ENCODE assay signal across 8 cellular contexts in genomic region chr14:39266871-39267591, GRCh38. TPM values are rescaled to one million over a fixed set of nuclear protein-coding genes. Genes with fewer than 3 reads are reported as not detected.
DNase-seq lines count a peak whose midpoint lies in the region; TF ChIP-seq lines count a peak whose summit lies in the region.

No MANE protein-coding gene starts in this region.

- H3K27ac ChIP-seq in H9 (ENCODE audit: insufficient read length, low read depth, low read length) (peak overlapping the region; percentile 3), SK-N-MC (peak overlapping the region; percentile 89), thymus (ENCODE audit: low read depth) (peak overlapping the region; percentile 97)

- H3K9me3 Mint-ChIP-seq in H9 (peaks cover 15 to 19% of the 10 kb centered on the region in 2 experiments), glutamatergic neuron (ENCODE audit: unreplicated experiment) (peaks cover 14% of the 10 kb centered on the region), osteocyte (ENCODE audit: unreplicated experiment) (peaks cover 4% of the 10 kb centered on the region)
- H3K9me3 Mint-ChIP-seq in activated naive CD4-positive, alpha-beta T cell treated with anti-CD3 and anti-CD28 coated beads, Interleukin-2, amount 50 U/mL, for 24 hours = no peaks in the 10 kb centered on the region

- H2BK12ac ChIP-seq in H9 (ENCODE audit: insufficient read length, low read depth, low read length) = no peak overlapping the region

- H3K27me3 ChIP-seq in H9 (ENCODE audit: insufficient read depth, low read length) (no peaks in the 10 kb centered on the region), thymus (ENCODE audit: control insufficient read depth, insufficient read depth) (no peaks in the 10 kb centered on the region)

- TF ChIP-seq CTCF in H9 (conservative IDR thresholded peaks at IDR 0.05) (no peak), glutamatergic neuron (IDR thresholded peaks at IDR 0.05; ENCODE audit: partially characterized antibody, unreplicated experiment) (no peak), osteocyte (IDR thresholded peaks at IDR 0.05) (no peak)

- H4K8ac ChIP-seq in H9 (replicated peaks; ENCODE audit: insufficient read length, low read depth, low read length) = no peak overlapping the region

- no peak overlapping the region for H2BK5ac ChIP-seq in H9 (ENCODE audit: insufficient read length, low read length)

- H3K4me2 ChIP-seq in H9 (ENCODE audit: insufficient read depth, insufficient read length, low read length) = peak overlapping the region; percentile 65

- H2BK15ac ChIP-seq in H9 (ENCODE audit: low read depth, low read length) = no peak overlapping the region

- no peak overlapping the region for H2BK120ac ChIP-seq in H9 (ENCODE audit: low read depth, low read length, poor library complexity, severe bottlenecking)

- H3K36me3 ChIP-seq in SK-N-MC (ENCODE audit: insufficient read depth, low read length) (no peaks in the 10 kb centered on the region), thymus (ENCODE audit: control insufficient read depth, insufficient read depth) (no peaks in the 10 kb centered on the region)

- peaks cover 7% of the 10 kb centered on the region; the same call in 1 of the 2 replicates for H3K79me2 ChIP-seq in H9 (ENCODE audit: insufficient read depth, low read length)

- H4K5ac ChIP-seq in H9 (ENCODE audit: insufficient read length, low read depth, low read length) = no peak overlapping the region

- H4K91ac ChIP-seq in H9 (ENCODE audit: insufficient read length, low read depth, low read length) = no peak overlapping the region

- DNase-seq in GM04503 (ENCODE audit: low read depth) (peak; percentile 39), H9 (peak; percentile 81), M059J (ENCODE audit: low read depth) (peak; percentile 84), SK-N-MC (ENCODE audit: low read depth, low spot score) (no peak), glutamatergic neuron (peak; percentile 83), osteocyte (ENCODE audit: extremely low spot score, unreplicated experiment) (peak; percentile 93)

- H3K4me3 ChIP-seq in SK-N-MC (peak overlapping the region; percentile 97), thymus (ENCODE audit: low read length) (peak overlapping the region; percentile 93)

- H3K4ac ChIP-seq in H9 (ENCODE audit: low read depth, low read length) = no peak overlapping the region

- peak overlapping the region; percentile 56 for H3K9ac ChIP-seq in H9 (ENCODE audit: extremely low read depth, insufficient read length, low read length)
- peak overlapping the region; percentile 95 for H3K9ac ChIP-seq in SK-N-MC (ENCODE audit: insufficient read length)

- peak overlapping the region; percentile 86 for H3K14ac ChIP-seq in H9 (ENCODE audit: insufficient read depth, low read length)

- no peaks in the 10 kb centered on the region for H3K9me3 ChIP-seq in H9 (ENCODE audit: control insufficient read depth, low read depth, low read length)
- no peaks in the 10 kb centered on the region; the same call in 1 of the 2 replicates for H3K9me3 ChIP-seq in SK-N-MC (ENCODE audit: low read depth, low read length)
- H3K9me3 ChIP-seq in thymus (ENCODE audit: control insufficient read depth) = peaks cover 1% of the 10 kb centered on the region

- no peak overlapping the region for H3K56ac ChIP-seq in H9 (ENCODE audit: insufficient read length, low read depth, low read length)

- no peak overlapping the region for H3T11ph ChIP-seq in H9 (ENCODE audit: low read length)

- H3K27me3 Mint-ChIP-seq in H9 (ENCODE audit: low read depth) = peaks cover 2% of the 10 kb centered on the region; the same call in 1 of the 2 replicates
- H3K27me3 Mint-ChIP-seq in activated naive CD4-positive, alpha-beta T cell treated with anti-CD3 and anti-CD28 coated beads, Interleukin-2, amount 50 U/mL, for 24 hours = no peaks in the 10 kb centered on the region
- peaks cover 6% of the 10 kb centered on the region for H3K27me3 Mint-ChIP-seq in glutamatergic neuron (ENCODE audit: unreplicated experiment)
- no peaks in the 10 kb centered on the region for H3K27me3 Mint-ChIP-seq in osteocyte (ENCODE audit: unreplicated experiment)

- WGBS in H9 (ENCODE audit: extremely low coverage, insufficient read length, low lambda C conversion rate) = no CpG with 5 or more reads among the region's 69 CpGs
- WGBS in thymus = under 1% methylated on average over 69 of the region's 69 CpGs

- H4K20me1 ChIP-seq in H9 (ENCODE audit: control insufficient read depth, insufficient read depth, insufficient read length) = no peaks in the 10 kb centered on the region

- peak overlapping the region; percentile 91 for H3K18ac ChIP-seq in H9 (ENCODE audit: insufficient read length, low read depth, low read length)

- no peaks in the 10 kb centered on the region for H3K79me1 ChIP-seq in H9 (ENCODE audit: insufficient read depth, low read depth, low read length, poor library complexity, severe bottlenecking)

- H3K23me2 ChIP-seq in H9 (ENCODE audit: insufficient read length, low read depth, low read length, poor library complexity, severe bottlenecking) = peaks cover 4% of the 10 kb centered on the region

- H2BK20ac ChIP-seq in H9 (ENCODE audit: low read depth, low read length, poor library complexity, severe bottlenecking) = no peak overlapping the region

- no peak overlapping the region for H2AK5ac ChIP-seq in H9 (ENCODE audit: insufficient read length, low read length)

- H3K23ac ChIP-seq in H9 (ENCODE audit: insufficient read length, low read depth, low read length) = no peak overlapping the region

- peak overlapping the region; percentile 87 to 93 for H3K4me3 Mint-ChIP-seq in H9
- peak overlapping the region; percentile 89 for H3K4me3 Mint-ChIP-seq in activated naive CD4-positive, alpha-beta T cell treated with anti-CD3 and anti-CD28 coated beads, Interleukin-2, amount 50 U/mL, for 24 hours
- H3K4me3 Mint-ChIP-seq in glutamatergic neuron (ENCODE audit: unreplicated experiment) = peak overlapping the region; percentile 87
- H3K4me3 Mint-ChIP-seq in osteocyte (ENCODE audit: unreplicated experiment) = peak overlapping the region; percentile 92

- no peak overlapping the region for H2AFZ ChIP-seq in H9 (ENCODE audit: low read length)

- H3K4me1 Mint-ChIP-seq in H9 (peaks cover 19 to 21% of the 10 kb centered on the region in 2 experiments), glutamatergic neuron (ENCODE audit: low read depth, unreplicated experiment) (peaks cover 16% of the 10 kb centered on the region), osteocyte (ENCODE audit: unreplicated experiment) (peaks cover 42% of the 10 kb centered on the region)
- peaks cover 55% of the 10 kb centered on the region for H3K4me1 Mint-ChIP-seq in activated naive CD4-positive, alpha-beta T cell treated with anti-CD3 and anti-CD28 coated beads, Interleukin-2, amount 50 U/mL, for 24 hours

- H3K4me1 ChIP-seq in H9 (ENCODE audit: insufficient read depth, low read length) = peaks cover 4% of the 10 kb centered on the region; the same call in 1 of the 2 replicates
- peaks cover 5% of the 10 kb centered on the region for H3K4me1 ChIP-seq in thymus (ENCODE audit: control insufficient read depth, insufficient read depth, low read length)

- H3K27ac Mint-ChIP-seq in H9 (peak overlapping the region; percentile 87 to 96 (median 95); a peak in 6 of 7 replicates), glutamatergic neuron (ENCODE audit: unreplicated experiment) (peak overlapping the region; percentile 57), osteocyte (ENCODE audit: unreplicated experiment) (peak overlapping the region; percentile 96)
- H3K27ac Mint-ChIP-seq in activated naive CD4-positive, alpha-beta T cell treated with anti-CD3 and anti-CD28 coated beads, Interleukin-2, amount 50 U/mL, for 24 hours = peak overlapping the region; percentile 99

- H3K36me3 Mint-ChIP-seq in H9 (ENCODE audit: insufficient read depth in 1 of 3, low read depth in 3 of 3) = peaks cover 12 to 18% (median 16%) of the 10 kb centered on the region in 3 experiments; a peak in 6 of 7 replicates
- H3K36me3 Mint-ChIP-seq in activated naive CD4-positive, alpha-beta T cell treated with anti-CD3 and anti-CD28 coated beads, Interleukin-2, amount 50 U/mL, for 24 hours = peaks cover 2% of the 10 kb centered on the region
- peaks cover 7% of the 10 kb centered on the region for H3K36me3 Mint-ChIP-seq in glutamatergic neuron (ENCODE audit: unreplicated experiment)
- H3K36me3 Mint-ChIP-seq in osteocyte (ENCODE audit: unreplicated experiment) = no peaks in the 10 kb centered on the region

RNA-seq across cellular contexts. Expression of gene MIA2, which starts 33.3 kb away (rescaled TPM):
- total RNA-seq in H9 (2021) (15.0 and 15.3 TPM in 2 replicates), glutamatergic neuron (ENCODE audit: unreplicated experiment) (9.7 TPM), osteocyte (21.4 and 22.5 TPM in 2 replicates)
- total RNA-seq in M059J (2014; rRNA removed; shearing (Covaris generic)) = 18.0 and 20.1 TPM in 2 replicates
- polyA plus RNA-seq in thymus = 41.2 TPM

Comparison
In these comparisons a context has a peak if more than half of its experiments do, and no peak if none do; other contexts are left out.
1. H3K27ac ChIP-seq: peak in every context shown above with its lines; median percentile 97 in thymus; 89 in SK-N-MC; 3 in H9.